8 cellular contexts compared by ENCODE assay signal in the genomic region with DNA sequence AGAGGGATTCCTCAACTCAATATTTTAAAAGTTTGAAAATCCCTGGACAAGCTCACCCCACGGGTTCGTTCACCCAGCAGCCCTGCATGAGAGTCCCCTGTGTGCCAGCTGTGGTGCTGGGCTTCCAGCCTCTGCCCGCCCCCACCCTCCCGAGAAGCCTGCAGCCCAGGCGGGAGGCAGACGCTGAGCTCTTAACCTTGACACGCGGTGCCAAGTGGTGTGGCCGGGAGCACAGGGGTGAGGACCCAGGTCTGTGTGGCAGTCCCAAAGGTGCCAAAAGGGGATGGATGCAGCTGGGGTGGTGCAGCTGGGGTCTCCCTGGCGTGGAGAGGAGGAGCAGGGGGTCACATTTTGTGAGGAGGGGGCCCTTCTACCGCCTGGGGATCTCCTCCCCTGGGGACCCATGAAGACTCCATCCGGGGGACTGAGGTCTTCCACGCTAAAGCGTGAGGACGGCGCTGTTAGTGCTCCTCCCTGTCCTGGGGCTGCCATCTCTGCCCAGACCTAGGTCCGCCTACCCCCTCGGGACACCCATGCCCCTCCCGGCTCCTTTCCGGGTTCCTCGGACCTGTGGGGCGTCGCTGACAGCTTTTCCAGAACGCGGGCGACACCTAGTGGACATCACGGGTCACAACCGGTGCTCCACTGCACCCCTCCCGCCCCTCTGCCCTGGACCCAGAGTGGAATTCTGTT. TPM values are rescaled to one million over a fixed set of nuclear protein-coding genes. Genes with fewer than 3 reads are reported as not detected.
DNase-seq lines count a peak whose midpoint lies in the region; ATAC-seq and TF ChIP-seq lines count a peak whose summit lies in the region.

No MANE protein-coding gene starts in this region.

- H3K27me3 ChIP-seq in left lung = peaks cover 0 to 7% of the 10 kb centered on the region in 2 donors

- no peaks in the 10 kb centered on the region for H3K27me3 Mint-ChIP-seq in activated CD4-positive, alpha-beta T cell treated with anti-CD3 and anti-CD28 coated beads, Interleukin-2, amount 10 ng/mL, durations not matched to agents 7 days and 5 days

- H3K4me3 Mint-ChIP-seq in activated CD4-positive, alpha-beta T cell treated with anti-CD3 and anti-CD28 coated beads, Interleukin-2, amount 10 ng/mL, durations not matched to agents 7 days and 5 days = peak overlapping the region; percentile 62

- H3K9me3 ChIP-seq in left lung = no peaks in the 10 kb centered on the region

- H3K4me3 ChIP-seq in coronary artery (peak overlapping the region; percentile 62), left lung (peak overlapping the region; percentile 8 to 21)

- ATAC-seq in HG02973 (IDR thresholded peaks at IDR 0.05; ENCODE audit: unreplicated experiment) (peak; percentile 45), left lung (peak; percentile 93), HG03439 (IDR thresholded peaks at IDR 0.05; ENCODE audit: unreplicated experiment) (no peak)

- H3K36me3 ChIP-seq in left lung = no peaks in the 10 kb centered on the region

- DNase-seq in DMS79 (lab: John Stamatoyannopoulos, UW) (peak; percentile 47), NCI-H446 (lab: John Stamatoyannopoulos, UW) (peak; percentile 29 to 75), coronary artery (ENCODE audit: low spot score) (peak; percentile 86), left lung (peak; percentile 86 to 91)
- peak; percentile 83 for DNase-seq in activated CD4-positive, alpha-beta T cell treated with anti-CD3 and anti-CD28 coated beads, Interleukin-2, amount 10 ng/mL, durations not matched to agents 7 days and 5 days
- DNase-seq in stimulated activated CD4-positive, alpha-beta T cell treated with anti-CD3 and anti-CD28 coated beads, Interleukin-1b, Interleukin-23, amount 100 ng/mL, for 48 hours = peak; percentile 77

- H3K4me1 ChIP-seq in left lung = peaks cover 11 to 25% of the 10 kb centered on the region in 2 donors

- peak overlapping the region; percentile 48 for H3K27ac Mint-ChIP-seq in activated CD4-positive, alpha-beta T cell treated with anti-CD3 and anti-CD28 coated beads, Interleukin-2, amount 10 ng/mL, durations not matched to agents 7 days and 5 days

- H3K4me1 Mint-ChIP-seq in activated CD4-positive, alpha-beta T cell treated with anti-CD3 and anti-CD28 coated beads, Interleukin-2, amount 10 ng/mL, durations not matched to agents 7 days and 5 days = peaks cover 21% of the 10 kb centered on the region

- H3K9me3 Mint-ChIP-seq in activated CD4-positive, alpha-beta T cell treated with anti-CD3 and anti-CD28 coated beads, Interleukin-2, amount 10 ng/mL, durations not matched to agents 7 days and 5 days = no peaks in the 10 kb centered on the region

- CTCF ChIA-PET in activated CD4-positive, alpha-beta T cell treated with anti-CD3 and anti-CD28 coated beads, Interleukin-2, amount 10 ng/mL, durations not matched to agents 7 days and 5 days (lab: Charles Lee) = interaction anchor here (0.6 to 3.0 kb wide), 13 partner anchors 11 to 1513 kb away, joined by 3 to 22 read pairs (median 4); a partner anchor contains a TSS

- H3K36me3 Mint-ChIP-seq in activated CD4-positive, alpha-beta T cell treated with anti-CD3 and anti-CD28 coated beads, Interleukin-2, amount 10 ng/mL, durations not matched to agents 7 days and 5 days (ENCODE audit: low read depth) = no peaks in the 10 kb centered on the region

- TF ChIP-seq CTCF in coronary artery (IDR thresholded peaks at IDR 0.05) = peak; percentile 90
- peak; percentile 93 to 94 for TF ChIP-seq CTCF in left lung (IDR thresholded peaks at IDR 0.05)

- H3K27ac ChIP-seq in coronary artery = peak overlapping the region in 1 of 2 donors; percentile 43
- H3K27ac ChIP-seq in left lung = peak overlapping the region in 1 of 2 donors; percentile 58

- POLR2A ChIA-PET in activated CD4-positive, alpha-beta T cell treated with anti-CD3 and anti-CD28 coated beads, Interleukin-2, amount 10 ng/mL, durations not matched to agents 7 days and 5 days (lab: Charles Lee) = interaction anchor here (0.6 kb wide), 1 partner anchor 31 kb away, joined by 3 read pairs; no protein-coding TSS in a partner anchor

- intact Hi-C loops in left lung (cut with DNase I) = loop anchor here in 1 of 2 donors (5.0 kb wide), 1 partner anchor 235 kb away; no protein-coding TSS in a partner anchor

RNA-seq across cellular contexts. Expression of a gene that starts 12.9 kb away (rescaled TPM):
- total RNA-seq in activated CD4-positive, alpha-beta T cell treated with anti-CD3 and anti-CD28 coated beads, Interleukin-2, amount 10 ng/mL, durations not matched to agents 7 days and 5 days = not detected
- total RNA-seq in left lung = not detected

RNA-seq across cellular contexts. Expression of a gene that starts 32.7 kb away (rescaled TPM):
- not detected for total RNA-seq in activated CD4-positive, alpha-beta T cell treated with anti-CD3 and anti-CD28 coated beads, Interleukin-2, amount 10 ng/mL, durations not matched to agents 7 days and 5 days
- total RNA-seq in left lung = not detected

RNA-seq across cellular contexts. Expression of a gene that starts 33.8 kb away (rescaled TPM):
- total RNA-seq in activated CD4-positive, alpha-beta T cell treated with anti-CD3 and anti-CD28 coated beads, Interleukin-2, amount 10 ng/mL, durations not matched to agents 7 days and 5 days = under 1 TPM; 0.21 to 0.22 TPM
- 1 to 10 TPM; 1.8 to 4.7 TPM for total RNA-seq in left lung

RNA-seq across cellular contexts. Expression of a gene that starts 34.3 kb away (rescaled TPM):
- total RNA-seq in activated CD4-positive, alpha-beta T cell treated with anti-CD3 and anti-CD28 coated beads, Interleukin-2, amount 10 ng/mL, durations not matched to agents 7 days and 5 days = not detected
- not detected for total RNA-seq in left lung
